In genomic region chr15:78950906-78951840, GRCh38 we compare ENCODE assay signal across 9 cellular contexts. TPM values are rescaled to one million over a fixed set of nuclear protein-coding genes. Genes with fewer than 3 reads are reported as not detected.
A peak's percentile ranks its signal among the peaks of the same experiment; 100 is the strongest.
DNase-seq lines count a peak whose midpoint lies in the region; ATAC-seq, FAIRE-seq and TF ChIP-seq lines count a peak whose summit lies in the region.
"Had no signal": no experiment of that assay in that cellular context is flagged by ENCODE, and none has a peak within 500 bp of the region (broad histone marks: within the 10 kb centered on the region; RNA-seq: fewer than 3 reads in every experiment).

No MANE protein-coding gene starts in this region.

- no peaks in the 10 kb centered on the region for H3K36me3 ChIP-seq in small intestine (ENCODE audit: control insufficient read depth in 2 of 2, insufficient read depth in 2 of 2, low read length in 2 of 2)

- CTCF ChIA-PET in RWPE1 (lab: Yijun Ruan, JAX), result interaction anchor here (0.5 to 0.6 kb wide), 2 partner anchors 45 to 1346 kb away, joined by 3 read pairs; no protein-coding TSS in a partner anchor

- H3K4me1 ChIP-seq in small intestine (ENCODE audit: control insufficient read depth in 2 of 2, insufficient read depth in 1 of 2, low read depth in 1 of 2, low read length in 1 of 2), result peaks cover 4 to 8% of the 10 kb centered on the region in 2 donors

- H3K9me3 ChIP-seq in small intestine (ENCODE audit: control insufficient read depth, low read depth), result no peaks in the 10 kb centered on the region

- TF ChIP-seq CTCF in RWPE1 (conservative IDR thresholded peaks at IDR 0.05; ENCODE audit: low read depth), result no peak
- peak; percentile 32 for TF ChIP-seq CTCF in foreskin fibroblast (IDR thresholded peaks at IDR 0.05; ENCODE audit: low read depth, low read length)

- DNase-seq in GM18507 (ENCODE audit: extremely low spot score, insufficient read length, low read depth), result no peak
- DNase-seq in RWPE1 (ENCODE audit: low spot score), result no peak
- peak in 1 of 2 donors; percentile 57 for DNase-seq in foreskin fibroblast
- DNase-seq in small intestine, result peak; percentile 40
- DNase-seq in GM19238 (ENCODE audit: insufficient read length, low spot score), result no peak
- no peak for DNase-seq in posterior vena cava (ENCODE audit: low spot score)
- DNase-seq: NCI-H1694 treated with DMSO at 0.1 percent for 48 hours had no signal

- H3K27ac ChIP-seq in RWPE1, result peak overlapping the region; percentile 22; the same call in 1 of the 2 replicates
- peak overlapping the region in 1 of 2 donors; percentile 29 for H3K27ac ChIP-seq in small intestine (ENCODE audit: low read depth in 1 of 2, low read length in 1 of 2)

- ATAC-seq in GM19455 (IDR thresholded peaks at IDR 0.05; ENCODE audit: unreplicated experiment), result no peak
- no peak for ATAC-seq in GM19324 (IDR thresholded peaks at IDR 0.05; ENCODE audit: low FRiP score, unreplicated experiment)

- WGBS in small intestine, 3 donors, result 19 to 35% (median 25%) methylated on average over 10 of the region's 10 CpGs

- FAIRE-seq in GM18507 (lab: Jason Lieb, UNC) (peak; percentile 48), small intestine (lab: Jason Lieb, UNC) (no peak)

- intact Hi-C loops in posterior vena cava (cut with DNase I), result no loop called here

- POLR2A ChIA-PET in RWPE1 (lab: Yijun Ruan, JAX; ENCODE audit: low non-redundant PET), result no interaction called here

- H3K27me3 ChIP-seq in small intestine (ENCODE audit: control insufficient read depth in 2 of 2, insufficient read depth in 2 of 2, low read length in 2 of 2), result no peaks in the 10 kb centered on the region

- H3K4me3 ChIP-seq in foreskin fibroblast (ENCODE audit: low read depth in 1 of 2, low read length in 2 of 2) (no peak overlapping the region), small intestine (ENCODE audit: low read depth in 1 of 2, low read length in 2 of 2) (no peak overlapping the region)

RNA-seq across cellular contexts. Expression of gene CTSH, which starts 6.3 kb away (rescaled TPM):
- 100 to 1,000 TPM; 116 to 208 (median 126) TPM for polyA plus RNA-seq in small intestine
- total RNA-seq in posterior vena cava, result 100 to 1,000 TPM in 1 of 2 donors, 10 to 100 TPM in 1; 40.0 to 129 TPM
